Comparison of ENCODE assay signal across 34 cellular contexts in genomic region chr5:115947260-115947659, GRCh38. TPM values are rescaled to one million over a fixed set of nuclear protein-coding genes. Genes with fewer than 3 reads are reported as not detected.
DNase-seq lines count a peak whose midpoint lies in the region; ATAC-seq, FAIRE-seq and TF ChIP-seq lines count a peak whose summit lies in the region.
"Had no signal": no experiment of that assay in that cellular context is flagged by ENCODE, and none has a peak within 500 bp of the region (broad histone marks: within the 10 kb centered on the region; RNA-seq: fewer than 3 reads in every experiment).

No MANE protein-coding gene starts in this region.

- H3K36me3 ChIP-seq in bronchial epithelial cell (ENCODE audit: control insufficient read depth, insufficient read depth, low read length), result no peaks in the 10 kb centered on the region
- H3K36me3 ChIP-seq: gastroesophageal sphincter, MG63 had no signal

- TF ChIP-seq CTCF in bronchial epithelial cell (IDR thresholded peaks at IDR 0.05; ENCODE audit: insufficient read depth, low read length, severe bottlenecking), result no peak

- no peaks in the 10 kb centered on the region for H3K27me3 ChIP-seq in bronchial epithelial cell (ENCODE audit: control insufficient read depth, insufficient read depth, low read length)
- H3K27me3 ChIP-seq: gastroesophageal sphincter, hepatocyte, MG63 had no signal

- FAIRE-seq in bronchial epithelial cell (lab: Jason Lieb, UNC) (no peak), urothelium cell line (lab: Jason Lieb, UNC) (no peak)
- FAIRE-seq: A549, K562 had no signal

- no peak overlapping the region for H3K4me3 ChIP-seq in bronchial epithelial cell (ENCODE audit: low read depth, low read length)
- H3K4me3 ChIP-seq: A549, gastroesophageal sphincter, GM23338, hepatocyte, K562, lung, MG63, mucosa of descending colon had no signal

- no peak for ATAC-seq in left ventricle myocardium superior
- ATAC-seq in GM18873 (IDR thresholded peaks at IDR 0.05; ENCODE audit: low FRiP score, unreplicated experiment), result no peak
- ATAC-seq: effector memory CD8-positive, alpha-beta T cell; GM23338; K562; mucosa of descending colon; natural killer cell had no signal

- DNase-seq in AG08395 (ENCODE audit: low spot score) (peak; percentile 12), HS-5 (ENCODE audit: low read depth) (peak; percentile 64), bronchial epithelial cell (ENCODE audit: low read depth) (peak; percentile 17), iris pigment epithelial cell (ENCODE audit: low read depth) (peak; percentile 65), left ventricle myocardium superior (no peak), urothelium cell line (ENCODE audit: low spot score) (no peak), NCI-H526 (lab: John Stamatoyannopoulos, UW) (no peak)
- DNase-seq: activated B cell treated with CpG ODN at 0.5 μM for 24 hours; activated CD4-positive, alpha-beta T cell treated with anti-CD3 and anti-CD28 coated beads, Interleukin-2, amount 50 U/mL, for 1 hour; activated effector memory CD4-positive, alpha-beta T cell treated with anti-CD3 and anti-CD28 coated beads, Interleukin-2, amount 50 U/mL, for 16 hours; activated T-cell treated with anti-CD3 and anti-CD28 coated beads, Interleukin-2, amount 50 U/mL, for 1 hour; aorta; caudate nucleus; cortex of kidney; DMS153; effector memory CD8-positive, alpha-beta T cell; GDM1; MG63; mucosa of descending colon; natural killer cell; NCI-H1105; NCI-H187 treated with DMSO at 0.1 percent for 48 hours; NCI-H2171; occipital lobe; stimulated activated CD4-positive, alpha-beta T cell treated with anti-CD3 and anti-CD28 coated beads, Interleukin-4, amount 100 ng/mL, for 24 hours had no signal

- intact Hi-C loops in left ventricle myocardium superior (cut with micrococcal nuclease), result no loop called here

RNA-seq across cellular contexts. Expression of gene LVRN, which starts 15.0 kb away (rescaled TPM):
- 0.26 and 0.38 TPM in 2 replicates for total RNA-seq in bronchial epithelial cell
- total RNA-seq in left ventricle myocardium superior, result 0.59 TPM
- total RNA-seq: activated B cell treated with CpG ODN at 0.5 μM for 24 hours; HT1080; T-helper 1 cell treated with Interleukin-12 subunit alpha and Interleukin-12 subunit beta and Interleukin-4 antibody, amounts not matched to agents 30 ng/mL and 1 ng/mL, for 36 hours had no signal

Comparison
In these comparisons a context has a peak if more than half of its experiments do, and no peak if none do; other contexts are left out.
1. DNase-seq: peak in AG08395 (single experiment), HS-5 (single experiment), bronchial epithelial cell (single experiment) and iris pigment epithelial cell (single experiment); none in left ventricle myocardium superior (single experiment), urothelium cell line (single experiment) and NCI-H526 (0 of 2).